In the genomic region with DNA sequence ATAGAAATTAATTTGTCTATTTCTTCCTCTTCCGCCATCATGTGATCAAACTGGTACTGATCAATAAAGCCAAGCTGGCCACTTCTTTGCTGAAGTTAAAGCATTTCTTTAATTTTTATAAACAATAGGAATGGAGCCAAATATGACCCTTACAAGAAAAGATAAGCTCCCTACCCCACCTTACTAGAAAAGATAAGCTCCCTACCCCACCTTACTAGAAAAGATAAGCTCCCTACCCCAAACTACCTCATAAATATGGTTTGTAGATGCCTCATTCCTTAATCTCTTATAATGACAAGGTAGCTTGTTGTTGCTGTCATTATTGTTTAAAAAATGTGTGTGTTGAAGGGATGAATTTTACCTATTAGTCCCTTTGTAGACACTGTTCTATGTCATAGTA, we compare ENCODE assay signal across 26 cellular contexts.
"Had no signal": no experiment of that assay in that cellular context is flagged by ENCODE, and none has a peak within 500 bp of the region (broad histone marks: within the 10 kb centered on the region; RNA-seq: fewer than 3 reads in every experiment).

No MANE protein-coding gene starts in this region.

- H3K4me3 ChIP-seq: left ventricle myocardium inferior, lung, pancreas, prostate gland, skin epidermis, stomach, testis, thyroid gland, transverse colon, upper lobe of left lung, vagina had no signal

- H3K9me3 Mint-ChIP-seq: mesothelial cell of epicardium; naive B cell; natural killer cell treated with Interleukin-12 subunit alpha and Interleukin-12 subunit beta and Interleukin-15 and Interleukin-18, amount 100 ng/mL, for 72 hours; stimulated activated naive B cell treated with anti-CD40 and anti-IgM and Interleukin-4, amounts not matched to agents 10 μg/mL and 1 μg/mL and 100 μg/mL, for 72 hours had no signal

- H3K27me3 Mint-ChIP-seq: naive B cell; natural killer cell treated with Interleukin-12 subunit alpha and Interleukin-12 subunit beta and Interleukin-15 and Interleukin-18, amount 100 ng/mL, for 72 hours; stimulated activated naive B cell treated with anti-CD40 and anti-IgM and Interleukin-4, amounts not matched to agents 10 μg/mL and 1 μg/mL and 100 μg/mL, for 72 hours had no signal

- H3K36me3 Mint-ChIP-seq: mesothelial cell of epicardium; naive B cell; natural killer cell treated with Interleukin-12 subunit alpha and Interleukin-12 subunit beta and Interleukin-15 and Interleukin-18, amount 100 ng/mL, for 72 hours; stimulated activated naive B cell treated with anti-CD40 and anti-IgM and Interleukin-4, amounts not matched to agents 10 μg/mL and 1 μg/mL and 100 μg/mL, for 72 hours had no signal

- H3K4me1 ChIP-seq: left ventricle myocardium inferior, pancreas, prostate gland, testis, thyroid gland, vagina had no signal

- H3K4me3 Mint-ChIP-seq: mesothelial cell of epicardium; naive B cell; natural killer cell treated with Interleukin-12 subunit alpha and Interleukin-12 subunit beta and Interleukin-15 and Interleukin-18, amount 100 ng/mL, for 72 hours; stimulated activated naive B cell treated with anti-CD40 and anti-IgM and Interleukin-4, amounts not matched to agents 10 μg/mL and 1 μg/mL and 100 μg/mL, for 72 hours had no signal

- H3K27ac Mint-ChIP-seq: mesothelial cell of epicardium; natural killer cell treated with Interleukin-12 subunit alpha and Interleukin-12 subunit beta and Interleukin-15 and Interleukin-18, amount 100 ng/mL, for 72 hours; stimulated activated naive B cell treated with anti-CD40 and anti-IgM and Interleukin-4, amounts not matched to agents 10 μg/mL and 1 μg/mL and 100 μg/mL, for 72 hours had no signal

- ATAC-seq: natural killer cell treated with Interleukin-12 subunit alpha and Interleukin-12 subunit beta and Interleukin-15 and Interleukin-18, amount 100 ng/mL, for 72 hours; pancreas; right cardiac atrium; sciatic nerve; stimulated activated naive B cell treated with anti-CD40 and anti-IgM and Interleukin-4, amounts not matched to agents 10 μg/mL and 1 μg/mL and 100 μg/mL, for 72 hours; stimulated activated naive CD8-positive, alpha-beta T cell treated with anti-CD3 and anti-CD28 coated beads, Interleukin-15, Interleukin-2, amounts not matched to agents 100 U/mL and 50 U/mL, for 24 hours had no signal

- H3K36me3 ChIP-seq: left ventricle myocardium inferior, pancreas, prostate gland, stomach, thyroid gland, transverse colon, upper lobe of left lung, vagina had no signal

- H3K27ac ChIP-seq: left ventricle myocardium inferior, pancreas, prostate gland, skin epidermis, stomach, testis, thyroid gland, upper lobe of left lung, vagina had no signal

- H3K9me3 ChIP-seq: left ventricle myocardium inferior, pancreas, prostate gland, stomach, testis, thyroid gland, transverse colon, upper lobe of left lung, vagina had no signal

- DNase-seq: islet precursor cell; left ventricle myocardium inferior; mesendoderm; naive B cell; pancreas; posterior cingulate gyrus; retina; right cardiac atrium; stimulated activated CD4-positive, alpha-beta T cell treated with anti-CD3 and anti-CD28 coated beads, Interleukin-12 subunit alpha, Interleukin-12 subunit beta, amount 100 ng/mL, for 4 hours; stimulated activated CD4-positive, alpha-beta T cell treated with anti-CD3 and anti-CD28 coated beads, Interleukin-15, amount 100 ng/mL, for 24 hours; stimulated activated CD4-positive, alpha-beta T cell treated with anti-CD3 and anti-CD28 coated beads, Interleukin-2, amount 100 ng/mL, for 24 hours; stimulated activated CD4-positive, alpha-beta T cell treated with anti-CD3 and anti-CD28 coated beads, Interleukin-4, amount 100 ng/mL, for 1 hour; stimulated activated naive B cell treated with anti-CD40 and anti-IgM and Interleukin-4, amounts not matched to agents 10 μg/mL and 1 μg/mL and 100 μg/mL, for 72 hours; stimulated activated naive CD8-positive, alpha-beta T cell treated with anti-CD3 and anti-CD28 coated beads, Interleukin-15, Interleukin-2, amounts not matched to agents 100 U/mL and 50 U/mL, for 24 hours; stomach; testis; thyroid gland; transverse colon; upper lobe of left lung had no signal

- H3K27me3 ChIP-seq: pancreas, stomach, testis, thyroid gland, transverse colon, upper lobe of left lung, vagina had no signal
